ENCODE assay signal across 12 cellular contexts in the genomic region with DNA sequence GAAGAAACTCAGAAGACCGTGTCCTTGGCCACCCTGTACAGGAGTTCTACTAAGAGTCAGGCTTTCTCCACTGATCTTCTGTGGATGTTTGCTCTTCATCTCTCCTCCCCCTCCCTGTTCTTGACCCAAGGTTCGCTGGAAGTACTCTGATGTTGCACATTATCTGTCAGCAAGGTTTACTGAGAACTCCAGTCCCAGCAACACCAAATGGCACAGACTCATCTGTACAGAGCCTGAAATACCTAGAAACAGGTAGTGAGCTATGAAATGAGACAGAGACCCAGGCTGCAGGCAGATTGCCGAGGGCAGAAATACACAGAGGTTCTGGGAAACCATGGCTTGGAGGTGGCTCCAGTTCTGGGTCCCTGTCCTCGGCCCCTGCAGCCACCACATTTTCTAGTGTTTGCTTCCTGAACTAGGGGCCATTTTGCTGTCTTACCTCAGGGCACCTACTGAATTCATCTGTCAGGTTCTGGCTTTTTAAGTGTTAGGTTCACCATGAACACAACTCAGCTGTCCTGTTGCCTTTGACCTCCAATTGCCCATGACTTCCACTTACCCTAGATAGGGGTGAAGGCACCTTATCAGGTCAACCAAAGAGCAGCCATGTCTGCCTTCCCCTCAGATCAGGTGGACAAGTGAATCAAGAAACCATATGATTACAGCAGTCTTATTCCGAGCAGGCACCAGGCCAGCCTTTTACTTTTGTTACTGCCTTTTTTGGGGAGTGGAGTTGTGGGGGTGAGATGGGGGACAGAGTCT.
"Had no signal": no experiment of that assay in that cellular context is flagged by ENCODE, and none has a peak within 500 bp of the region (broad histone marks: within the 10 kb centered on the region; RNA-seq: fewer than 3 reads in every experiment).

No MANE protein-coding gene starts in this region.

- H3K27ac ChIP-seq: foreskin keratinocyte, prostate gland, skin epidermis had no signal

- H3K36me3 ChIP-seq: prostate gland had no signal

- H3K27ac Mint-ChIP-seq: activated B cell treated with CpG ODN at 0.5 μM for 24 hours; dendritic cell treated with granulocyte-macrophage colony-stimulating factor and Interleukin-4, amounts not matched to agents 40 ng/mL and 50 ng/mL, for 4 days; memory B cell; type B pancreatic cell had no signal

- H3K27me3 Mint-ChIP-seq: type B pancreatic cell had no signal

- H3K4me1 ChIP-seq: foreskin keratinocyte, prostate gland had no signal

- H3K9me3 Mint-ChIP-seq: activated B cell treated with CpG ODN at 0.5 μM for 24 hours; dendritic cell treated with granulocyte-macrophage colony-stimulating factor and Interleukin-4, amounts not matched to agents 40 ng/mL and 50 ng/mL, for 4 days; memory B cell; nephron progenitor cell; type B pancreatic cell had no signal

- DNase-seq: activated B cell treated with CpG ODN at 0.5 μM for 24 hours; foreskin keratinocyte; kidney glomerular epithelial cell; left ventricle myocardium superior; nephron progenitor cell; right cardiac atrium; stimulated activated naive CD8-positive, alpha-beta T cell treated with anti-CD3 and anti-CD28 coated beads, Interleukin-15, Interleukin-2, amounts not matched to agents 100 U/mL and 50 U/mL, for 24 hours had no signal

- H3K27me3 ChIP-seq: foreskin keratinocyte had no signal

- ATAC-seq: foreskin keratinocyte, left ventricle myocardium superior had no signal

- H3K9me3 ChIP-seq: prostate gland had no signal

- H3K4me3 Mint-ChIP-seq: activated B cell treated with CpG ODN at 0.5 μM for 24 hours; dendritic cell treated with granulocyte-macrophage colony-stimulating factor and Interleukin-4, amounts not matched to agents 40 ng/mL and 50 ng/mL, for 4 days; memory B cell; nephron progenitor cell; type B pancreatic cell had no signal

- H3K36me3 Mint-ChIP-seq: memory B cell, type B pancreatic cell had no signal

- H3K4me3 ChIP-seq: prostate gland, skin epidermis had no signal
